Comparison of ENCODE assay signal across 8 cellular contexts in the genomic region with DNA sequence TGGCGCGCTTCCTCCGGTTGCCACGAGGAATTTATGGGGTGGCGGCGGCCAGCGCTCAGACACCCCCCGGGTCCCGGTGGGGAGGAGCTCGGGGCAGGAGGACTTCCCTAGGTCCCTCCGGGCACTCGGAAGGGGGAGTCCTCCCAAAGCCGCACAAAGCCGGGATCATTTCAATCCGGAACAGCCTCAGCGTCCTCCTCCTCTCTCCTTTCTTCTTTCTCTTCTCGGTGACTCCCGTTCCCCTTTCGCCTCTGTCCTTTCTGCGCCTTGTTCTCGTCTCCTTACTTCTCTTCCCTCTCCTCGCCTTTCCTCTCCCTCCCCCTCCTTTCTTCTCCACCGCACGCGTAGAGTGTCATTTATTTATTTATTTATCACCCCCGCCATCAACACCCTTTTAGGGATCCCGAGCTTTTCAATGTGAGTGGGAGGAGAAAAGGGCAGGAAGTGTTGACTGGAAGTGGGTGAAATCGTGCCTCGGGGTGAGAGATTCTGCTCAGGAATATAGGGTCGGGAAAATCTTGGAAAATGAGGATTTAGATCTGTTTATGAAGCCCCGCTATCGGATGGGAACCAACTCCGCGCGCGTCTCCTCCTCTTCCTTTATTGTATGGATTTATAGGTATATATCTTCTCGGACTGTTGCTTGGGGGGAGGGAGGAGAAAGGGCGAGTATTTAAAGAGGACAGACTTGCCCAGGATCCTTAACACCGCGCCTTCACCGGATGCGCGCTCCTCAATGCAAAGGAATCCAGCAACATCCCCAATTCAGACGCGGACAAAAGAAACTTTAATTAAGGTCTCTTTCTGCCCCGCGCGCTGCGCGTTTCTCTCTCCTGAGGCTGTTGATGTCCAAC. TPM values are rescaled to one million over a fixed set of nuclear protein-coding genes. Genes with fewer than 3 reads are reported as not detected.
DNase-seq lines count a peak whose midpoint lies in the region; ATAC-seq, FAIRE-seq and TF ChIP-seq lines count a peak whose summit lies in the region.

No MANE protein-coding gene starts in this region.

- H3K9me3 ChIP-seq in neural progenitor cell (ENCODE audit: low read depth), result no peaks in the 10 kb centered on the region
- H3K9me3 ChIP-seq in OCI-LY7 (ENCODE audit: low read length), result no peaks in the 10 kb centered on the region

- no peak for FAIRE-seq in RCC 7860 (lab: Jason Lieb, UNC)

- peaks cover 22% of the 10 kb centered on the region for H3K4me1 Mint-ChIP-seq in neural progenitor cell
- peaks cover 4% of the 10 kb centered on the region for H3K4me1 Mint-ChIP-seq in activated CD4-positive, alpha-beta memory T cell treated with anti-CD3 and anti-CD28 coated beads, Interleukin-2, amount 10 ng/mL, durations not matched to agents 7 days and 5 days

- H3K4me1 ChIP-seq in neural progenitor cell, result peaks cover 24% of the 10 kb centered on the region
- no peaks in the 10 kb centered on the region for H3K4me1 ChIP-seq in OCI-LY7 (ENCODE audit: insufficient read depth, low read length, poor library complexity, severe bottlenecking)

- no peaks in the 10 kb centered on the region for H3K27me3 ChIP-seq in neural progenitor cell

- CTCF ChIA-PET in OCI-LY7 (lab: Charles Lee; ENCODE audit: unreplicated experiment), result no interaction called here
- CTCF ChIA-PET in activated CD4-positive, alpha-beta memory T cell treated with anti-CD3 and anti-CD28 coated beads, Interleukin-2, amount 10 ng/mL, durations not matched to agents 7 days and 5 days (lab: Charles Lee), result no interaction called here

- H3K36me3 ChIP-seq in neural progenitor cell (peaks cover under 1% of the 10 kb centered on the region), OCI-LY7 (ENCODE audit: insufficient read depth, low read length) (no peaks in the 10 kb centered on the region)

- H3K79me2 ChIP-seq in neural progenitor cell (ENCODE audit: low read depth) (peaks cover 84% of the 10 kb centered on the region), OCI-LY7 (ENCODE audit: insufficient read depth, low read depth, low read length) (no peaks in the 10 kb centered on the region)

- peaks cover 46% of the 10 kb centered on the region for H3F3A ChIP-seq in neural progenitor cell (ENCODE audit: low read depth)

- TF ChIP-seq CTCF in GM13976 (IDR thresholded peaks at IDR 0.05; ENCODE audit: borderline replicate concordance, control extremely low read depth, extremely low read depth, insufficient read depth, missing control alignments) (no peak), fibroblast of the aortic adventitia (IDR thresholded peaks at IDR 0.05; ENCODE audit: insufficient read depth, low read length) (no peak), neural progenitor cell (IDR thresholded peaks at IDR 0.05) (peak; percentile 3), OCI-LY7 (conservative IDR thresholded peaks at IDR 0.05; ENCODE audit: low read length) (no peak)

- peak overlapping the region; percentile 97 for H3K4me3 Mint-ChIP-seq in neural progenitor cell
- no peak overlapping the region for H3K4me3 Mint-ChIP-seq in activated CD4-positive, alpha-beta memory T cell treated with anti-CD3 and anti-CD28 coated beads, Interleukin-2, amount 10 ng/mL, durations not matched to agents 7 days and 5 days

- peaks cover 16% of the 10 kb centered on the region for H3K27me3 Mint-ChIP-seq in neural progenitor cell (ENCODE audit: insufficient read depth, low read depth)
- H3K27me3 Mint-ChIP-seq in activated CD4-positive, alpha-beta memory T cell treated with anti-CD3 and anti-CD28 coated beads, Interleukin-2, amount 10 ng/mL, durations not matched to agents 7 days and 5 days, result peaks cover 66% of the 10 kb centered on the region

- H3K4me2 ChIP-seq in neural progenitor cell, result peak overlapping the region; percentile 96
- H3K4me2 ChIP-seq in OCI-LY7 (ENCODE audit: low read length), result no peak overlapping the region

- peak overlapping the region; percentile 91 for H3K4me3 ChIP-seq in fibroblast of the aortic adventitia (ENCODE audit: low read depth, low read length)
- peak overlapping the region; percentile 90 for H3K4me3 ChIP-seq in neural progenitor cell
- no peak overlapping the region for H3K4me3 ChIP-seq in OCI-LY7 (ENCODE audit: low read depth, low read length, poor library complexity, severe bottlenecking)

- ATAC-seq in HG03442 (IDR thresholded peaks at IDR 0.05; ENCODE audit: unreplicated experiment), result no peak
- no peak for ATAC-seq in esophagus mucosa

- intact Hi-C loops in OCI-LY7 (cut with micrococcal nuclease; ENCODE audit: unreplicated experiment), result no loop called here

- peaks cover 6% of the 10 kb centered on the region for H3K9me3 Mint-ChIP-seq in neural progenitor cell
- no peaks in the 10 kb centered on the region for H3K9me3 Mint-ChIP-seq in activated CD4-positive, alpha-beta memory T cell treated with anti-CD3 and anti-CD28 coated beads, Interleukin-2, amount 10 ng/mL, durations not matched to agents 7 days and 5 days

- no TSS peak for BruUV-seq in OCI-LY7 (replicated peaks; lab: Mats Ljungman, UMichigan)

- H3K9ac ChIP-seq in neural progenitor cell, result peak overlapping the region; percentile 49

- in situ Hi-C loops in GM13976 (cut with MboI; ENCODE audit: low sequenced_read_pairs, unreplicated experiment), result no loop called here

- peak overlapping the region; percentile 90 for H3K27ac ChIP-seq in neural progenitor cell
- no peak overlapping the region for H3K27ac ChIP-seq in OCI-LY7 (ENCODE audit: low read depth, low read length, poor library complexity, severe bottlenecking)

- H3K27ac Mint-ChIP-seq in neural progenitor cell, result peak overlapping the region; percentile 91
- H3K27ac Mint-ChIP-seq in activated CD4-positive, alpha-beta memory T cell treated with anti-CD3 and anti-CD28 coated beads, Interleukin-2, amount 10 ng/mL, durations not matched to agents 7 days and 5 days, result no peak overlapping the region

- DNase-seq in GM13976 (ENCODE audit: low spot score) (peak; percentile 13), RCC 7860 (ENCODE audit: low spot score) (peak; percentile 23), fibroblast of the aortic adventitia (ENCODE audit: low read depth) (peak; percentile 43), neural progenitor cell (ENCODE audit: low spot score) (peak; percentile 85), OCI-LY7 (ENCODE audit: low spot score) (no peak)
- DNase-seq in activated CD4-positive, alpha-beta memory T cell treated with anti-CD3 and anti-CD28 coated beads, Interleukin-2, amount 10 ng/mL, durations not matched to agents 7 days and 5 days, result no peak

- H2AFZ ChIP-seq in neural progenitor cell (replicated peaks) (peak overlapping the region; percentile 44), OCI-LY7 (ENCODE audit: low read length) (no peak overlapping the region)

- POLR2A ChIA-PET in OCI-LY7 (lab: Charles Lee), result no interaction called here
- POLR2A ChIA-PET in activated CD4-positive, alpha-beta memory T cell treated with anti-CD3 and anti-CD28 coated beads, Interleukin-2, amount 10 ng/mL, durations not matched to agents 7 days and 5 days (lab: Charles Lee), result no interaction called here

- 0 out of 2 replicates have a peak, but pooled peaks cover 4% of the 10 kb centered on the region for H3K9me2 ChIP-seq in OCI-LY7 (ENCODE audit: insufficient read depth, low read length)

- H3K36me3 Mint-ChIP-seq in neural progenitor cell, result peaks cover 10% of the 10 kb centered on the region
- H3K36me3 Mint-ChIP-seq in activated CD4-positive, alpha-beta memory T cell treated with anti-CD3 and anti-CD28 coated beads, Interleukin-2, amount 10 ng/mL, durations not matched to agents 7 days and 5 days (ENCODE audit: low read depth), result peaks cover 14% of the 10 kb centered on the region

- H4K20me1 ChIP-seq in neural progenitor cell (ENCODE audit: low read depth), result no peaks in the 10 kb centered on the region
- no peaks in the 10 kb centered on the region for H4K20me1 ChIP-seq in OCI-LY7 (ENCODE audit: insufficient read depth, low read length)

RNA-seq across cellular contexts. Expression of gene ZNF462, which starts 2.0 kb away (rescaled TPM):
- 9.1 and 30.0 TPM in 2 replicates for total RNA-seq in fibroblast of the aortic adventitia (ENCODE audit: low replicate concordance)
- total RNA-seq in neural progenitor cell (ENCODE audit: low replicate concordance), result 81.8 and 93.4 TPM in 2 replicates
- total RNA-seq in OCI-LY7 (2014; rRNA removed; shearing (Covaris generic)), result 0.70 and 1.1 TPM in 2 replicates
- total RNA-seq in OCI-LY7 (2022), result 0.35 and 0.88 TPM in 2 replicates
- under 1 TPM; 0.28 to 0.70 TPM for total RNA-seq in activated CD4-positive, alpha-beta memory T cell treated with anti-CD3 and anti-CD28 coated beads, Interleukin-2, amount 10 ng/mL, durations not matched to agents 7 days and 5 days
- 25.9 TPM for total RNA-seq in esophagus mucosa

Comparison
In these comparisons a context has a peak if more than half of its experiments do, and no peak if none do; other contexts are left out.
1. DNase-seq: peak in GM13976 (single experiment), RCC 7860 (single experiment), fibroblast of the aortic adventitia (single experiment) and neural progenitor cell (single experiment); none in OCI-LY7 (single experiment) and activated CD4-positive, alpha-beta memory T cell treated with anti-CD3 and anti-CD28 coated beads, Interleukin-2, amount 10 ng/mL, durations not matched to agents 7 days and 5 days (single experiment).